ENCODE assay signal across 23 cellular contexts in the genomic region with DNA sequence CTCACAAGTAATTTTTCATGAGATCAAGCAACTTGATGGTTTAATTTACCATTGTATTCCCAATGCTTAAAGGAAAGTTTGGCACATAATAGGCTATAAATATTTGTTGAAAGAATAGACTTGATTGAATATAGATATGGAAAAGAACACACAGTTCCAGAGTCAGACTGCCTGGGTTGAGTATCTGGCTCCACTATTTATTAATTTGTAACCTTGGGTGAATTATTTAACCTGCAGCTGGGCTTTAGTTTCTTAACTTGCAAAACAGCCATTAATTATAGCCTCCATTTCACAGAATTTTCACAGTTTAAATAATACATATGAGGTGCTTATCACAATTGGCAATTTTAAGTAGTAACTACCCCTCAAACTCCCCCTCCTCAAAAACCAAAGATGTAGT.
"Had no signal": no experiment of that assay in that cellular context is flagged by ENCODE, and none has a peak within 500 bp of the region (broad histone marks: within the 10 kb centered on the region; RNA-seq: fewer than 3 reads in every experiment).

No MANE protein-coding gene starts in this region.

- H3K9me3 Mint-ChIP-seq: naive B cell, neural crest cell had no signal

- H3K9me3 ChIP-seq: colonic mucosa, gastrocnemius medialis, heart right ventricle, left ventricle myocardium inferior, ovary, prostate gland, tibial artery, upper lobe of left lung, uterus had no signal

- ATAC-seq: esophagus mucosa, gastrocnemius medialis, heart right ventricle had no signal

- H3K27me3 Mint-ChIP-seq: naive B cell had no signal

- H3K27ac Mint-ChIP-seq: endodermal cell had no signal

- H3K4me3 Mint-ChIP-seq: endodermal cell, naive B cell, neural crest cell had no signal

- H3K4me1 ChIP-seq: colonic mucosa, gastrocnemius medialis, tibial artery, uterus had no signal

- H3K4me2 ChIP-seq: smooth muscle cell had no signal

- DNase-seq: caudate nucleus; colonic mucosa; effector CD4-positive, alpha-beta T cell; endodermal cell; gastrocnemius medialis; heart right ventricle; hypothalamus; left ventricle myocardium inferior; mesenchymal stem cell; naive B cell; ovary; retina; stimulated activated CD4-positive, alpha-beta T cell treated with anti-CD3 and anti-CD28 coated beads, Interleukin-2, amount 100 ng/mL, for 48 hours; stimulated activated naive CD4-positive, alpha-beta T cell treated with Interleukin-2 at 50 U/mL for 16 hours; tibial artery; upper lobe of left lung; uterus had no signal

- H3K36me3 ChIP-seq: ovary, uterus had no signal

- FAIRE-seq: islet of Langerhans had no signal

- H3K27ac ChIP-seq: colonic mucosa, gastrocnemius medialis, left ventricle myocardium inferior, ovary, tibial artery, upper lobe of left lung, uterus had no signal

- H3K27me3 ChIP-seq: colonic mucosa, gastrocnemius medialis, heart right ventricle, ovary, tibial artery, upper lobe of left lung, uterus had no signal

- H3K4me1 Mint-ChIP-seq: endodermal cell, neural crest cell had no signal

- H3K4me3 ChIP-seq: colonic mucosa, gastrocnemius medialis, heart right ventricle, left ventricle myocardium inferior, lung, ovary, prostate gland, smooth muscle cell, tibial artery, upper lobe of left lung, uterus had no signal
